ENCODE assay signal across 24 cellular contexts in the genomic region with DNA sequence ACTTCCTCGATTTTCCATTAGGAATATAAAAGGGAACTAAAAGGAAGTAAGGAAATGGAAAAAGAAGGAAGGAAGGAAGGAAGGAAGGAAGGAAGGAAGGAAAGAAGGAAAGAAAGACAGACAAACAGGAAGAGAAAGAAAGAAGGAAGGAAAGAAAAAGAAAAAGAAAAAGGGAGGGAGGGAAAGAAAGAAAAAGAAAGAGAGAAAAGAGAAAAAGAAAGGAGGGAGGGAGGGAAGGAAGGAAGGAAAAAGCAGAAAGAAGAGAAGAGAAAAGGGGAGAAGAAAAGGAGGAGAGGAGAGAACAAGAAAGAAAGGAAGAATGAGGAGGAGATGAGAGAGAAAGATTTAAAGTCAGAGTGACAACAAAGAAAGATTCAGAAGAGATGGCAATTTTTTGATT.
"Had no signal": no experiment of that assay in that cellular context is flagged by ENCODE, and none has a peak within 500 bp of the region (broad histone marks: within the 10 kb centered on the region; RNA-seq: fewer than 3 reads in every experiment).

No MANE protein-coding gene starts in this region.

- H3K4me3 Mint-ChIP-seq: dendritic cell treated with granulocyte-macrophage colony-stimulating factor and Interleukin-4, amounts not matched to agents 40 ng/mL and 50 ng/mL, for 4 days; effector memory CD8-positive, alpha-beta T cell; endodermal cell had no signal

- ATAC-seq: effector memory CD8-positive, alpha-beta T cell; esophagus mucosa; foreskin keratinocyte; gastrocnemius medialis; gastroesophageal sphincter; heart left ventricle; heart right ventricle had no signal

- DNase-seq: colonic mucosa; cortex of kidney; dermis blood vessel endothelial cell; dorsolateral prefrontal cortex; effector CD4-positive, alpha-beta T cell; effector CD8-positive, alpha-beta T cell; effector memory CD4-positive, alpha-beta T cell; effector memory CD8-positive, alpha-beta T cell; endodermal cell; erythroblast; esophagus squamous epithelium; foreskin fibroblast; foreskin keratinocyte; gastrocnemius medialis; glutamatergic neuron; head of caudate nucleus; heart left ventricle; heart right ventricle had no signal

- H3K9me3 ChIP-seq: colonic mucosa, esophagus squamous epithelium, gastrocnemius medialis had no signal

- H3K36me3 ChIP-seq: colonic mucosa, esophagus muscularis mucosa, esophagus squamous epithelium, gastrocnemius medialis, gastroesophageal sphincter, heart left ventricle, heart right ventricle had no signal

- H3K4me3 ChIP-seq: colonic mucosa, coronary artery, dorsolateral prefrontal cortex, esophagus muscularis mucosa, esophagus squamous epithelium, gastrocnemius medialis, gastroesophageal sphincter, heart left ventricle, heart right ventricle had no signal

- H3K4me1 ChIP-seq: colonic mucosa, esophagus muscularis mucosa, esophagus squamous epithelium, foreskin keratinocyte, gastrocnemius medialis, gastroesophageal sphincter, heart left ventricle, heart right ventricle had no signal

- H3K27me3 ChIP-seq: colonic mucosa, dorsolateral prefrontal cortex, esophagus muscularis mucosa, esophagus squamous epithelium, foreskin keratinocyte, gastrocnemius medialis, gastroesophageal sphincter, heart left ventricle, heart right ventricle had no signal

- H3K27ac ChIP-seq: colonic mucosa, coronary artery, dorsolateral prefrontal cortex, epithelial cell of prostate, esophagus muscularis mucosa, esophagus squamous epithelium, foreskin keratinocyte, gastrocnemius medialis, gastroesophageal sphincter, heart left ventricle, heart right ventricle had no signal

- H3K27me3 Mint-ChIP-seq: dendritic cell treated with granulocyte-macrophage colony-stimulating factor and Interleukin-4, amounts not matched to agents 40 ng/mL and 50 ng/mL, for 4 days; effector memory CD8-positive, alpha-beta T cell had no signal

- H3K27ac Mint-ChIP-seq: dendritic cell treated with granulocyte-macrophage colony-stimulating factor and Interleukin-4, amounts not matched to agents 40 ng/mL and 50 ng/mL, for 4 days; effector memory CD8-positive, alpha-beta T cell; endodermal cell had no signal
